Comparison of ENCODE assay signal across 1 cellular context in genomic region chr1:1173793-1174415, GRCh38.
TF ChIP-seq lines count a peak whose summit lies in the region.

A gene with protein sequence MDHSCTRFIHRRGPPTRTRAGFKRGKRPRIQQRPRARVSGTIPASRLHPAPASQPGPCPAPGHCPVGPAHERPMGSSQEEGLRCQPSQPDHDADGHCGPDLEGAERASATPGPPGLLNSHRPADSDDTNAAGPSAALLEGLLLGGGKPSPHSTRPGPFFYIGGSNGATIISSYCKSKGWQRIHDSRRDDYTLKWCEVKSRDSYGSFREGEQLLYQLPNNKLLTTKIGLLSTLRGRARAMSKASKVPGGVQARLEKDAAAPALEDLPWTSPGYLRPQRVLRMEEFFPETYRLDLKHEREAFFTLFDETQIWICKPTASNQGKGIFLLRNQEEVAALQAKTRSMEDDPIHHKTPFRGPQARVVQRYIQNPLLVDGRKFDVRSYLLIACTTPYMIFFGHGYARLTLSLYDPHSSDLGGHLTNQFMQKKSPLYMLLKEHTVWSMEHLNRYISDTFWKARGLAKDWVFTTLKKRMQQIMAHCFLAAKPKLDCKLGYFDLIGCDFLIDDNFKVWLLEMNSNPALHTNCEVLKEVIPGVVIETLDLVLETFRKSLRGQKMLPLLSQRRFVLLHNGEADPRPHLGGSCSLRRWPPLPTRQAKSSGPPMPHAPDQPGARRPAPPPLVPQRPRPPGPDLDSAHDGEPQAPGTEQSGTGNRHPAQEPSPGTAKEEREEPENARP (plus strand): TSS chr1:1173880. CDS start chr1:1179216, 5,336 bp downstream.

TF ChIP-seq in HepG2, 621 proteins besides CTCF, POLR2A, EP300 and RAD21 (continued from another document):
- TF ChIP-seq, protein P1, sequence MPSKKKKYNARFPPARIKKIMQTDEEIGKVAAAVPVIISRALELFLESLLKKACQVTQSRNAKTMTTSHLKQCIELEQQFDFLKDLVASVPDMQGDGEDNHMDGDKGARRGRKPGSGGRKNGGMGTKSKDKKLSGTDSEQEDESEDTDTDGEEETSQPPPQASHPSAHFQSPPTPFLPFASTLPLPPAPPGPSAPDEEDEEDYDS (CRISPR knock-in tag; IDR thresholded peaks at IDR 0.05): no peak
- TF ChIP-seq SAP130 (CRISPR knock-in tag; IDR thresholded peaks at IDR 0.05; ENCODE audit: low read depth) (peak; percentile 37; the same call in 1 of the 2 replicates), BCL6 (CRISPR knock-in tag; IDR thresholded peaks at IDR 0.05) (no peak), MYC (CRISPR knock-in tag; IDR thresholded peaks at IDR 0.05; ENCODE audit: borderline replicate concordance) (0 out of 2 replicates have a peak, but pooled peaks have one; percentile 13), ZNF777 (CRISPR knock-in tag; IDR thresholded peaks at IDR 0.05) (peak; percentile 32; the same call in 1 of the 2 replicates), GABPB1 (CRISPR knock-in tag; IDR thresholded peaks at IDR 0.05) (0 out of 2 replicates have a peak, but pooled peaks have one; percentile 26), HDAC1 (CRISPR knock-in tag; IDR thresholded peaks at IDR 0.05) (0 out of 2 replicates have a peak, but pooled peaks have one; percentile 25), ARID4A (CRISPR knock-in tag; IDR thresholded peaks at IDR 0.05; ENCODE audit: borderline replicate concordance) (peak; percentile 30; the same call in 1 of the 2 replicates), ZNF792 (CRISPR knock-in tag; IDR thresholded peaks at IDR 0.05) (no peak), HNRNPL (IDR thresholded peaks at IDR 0.05; ENCODE audit: low read depth, low read length) (no peak), UBTF (CRISPR knock-in tag; IDR thresholded peaks at IDR 0.05) (peak; percentile 72), ATF1 (CRISPR knock-in tag; IDR thresholded peaks at IDR 0.05) (no peak), PATZ1 (CRISPR knock-in tag; IDR thresholded peaks at IDR 0.05) (peak; percentile 54; the same call in 1 of the 2 replicates), SNRNP70 (IDR thresholded peaks at IDR 0.05; ENCODE audit: low read depth, low read length) (no peak), SP5 (CRISPR knock-in tag; IDR thresholded peaks at IDR 0.05; ENCODE audit: borderline replicate concordance, low read depth) (0 out of 2 replicates have a peak, but pooled peaks have one; percentile 15), ZNF670 (CRISPR knock-in tag; IDR thresholded peaks at IDR 0.05; ENCODE audit: borderline replicate concordance) (no peak)
- TF ChIP-seq, protein P2, sequence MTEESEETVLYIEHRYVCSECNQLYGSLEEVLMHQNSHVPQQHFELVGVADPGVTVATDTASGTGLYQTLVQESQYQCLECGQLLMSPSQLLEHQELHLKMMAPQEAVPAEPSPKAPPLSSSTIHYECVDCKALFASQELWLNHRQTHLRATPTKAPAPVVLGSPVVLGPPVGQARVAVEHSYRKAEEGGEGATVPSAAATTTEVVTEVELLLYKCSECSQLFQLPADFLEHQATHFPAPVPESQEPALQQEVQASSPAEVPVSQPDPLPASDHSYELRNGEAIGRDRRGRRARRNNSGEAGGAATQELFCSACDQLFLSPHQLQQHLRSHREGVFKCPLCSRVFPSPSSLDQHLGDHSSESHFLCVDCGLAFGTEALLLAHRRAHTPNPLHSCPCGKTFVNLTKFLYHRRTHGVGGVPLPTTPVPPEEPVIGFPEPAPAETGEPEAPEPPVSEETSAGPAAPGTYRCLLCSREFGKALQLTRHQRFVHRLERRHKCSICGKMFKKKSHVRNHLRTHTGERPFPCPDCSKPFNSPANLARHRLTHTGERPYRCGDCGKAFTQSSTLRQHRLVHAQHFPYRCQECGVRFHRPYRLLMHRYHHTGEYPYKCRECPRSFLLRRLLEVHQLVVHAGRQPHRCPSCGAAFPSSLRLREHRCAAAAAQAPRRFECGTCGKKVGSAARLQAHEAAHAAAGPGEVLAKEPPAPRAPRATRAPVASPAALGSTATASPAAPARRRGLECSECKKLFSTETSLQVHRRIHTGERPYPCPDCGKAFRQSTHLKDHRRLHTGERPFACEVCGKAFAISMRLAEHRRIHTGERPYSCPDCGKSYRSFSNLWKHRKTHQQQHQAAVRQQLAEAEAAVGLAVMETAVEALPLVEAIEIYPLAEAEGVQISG (CRISPR knock-in tag; IDR thresholded peaks at IDR 0.05): 0 out of 2 replicates have a peak, but pooled peaks have one; percentile 28
